In the genomic region with DNA sequence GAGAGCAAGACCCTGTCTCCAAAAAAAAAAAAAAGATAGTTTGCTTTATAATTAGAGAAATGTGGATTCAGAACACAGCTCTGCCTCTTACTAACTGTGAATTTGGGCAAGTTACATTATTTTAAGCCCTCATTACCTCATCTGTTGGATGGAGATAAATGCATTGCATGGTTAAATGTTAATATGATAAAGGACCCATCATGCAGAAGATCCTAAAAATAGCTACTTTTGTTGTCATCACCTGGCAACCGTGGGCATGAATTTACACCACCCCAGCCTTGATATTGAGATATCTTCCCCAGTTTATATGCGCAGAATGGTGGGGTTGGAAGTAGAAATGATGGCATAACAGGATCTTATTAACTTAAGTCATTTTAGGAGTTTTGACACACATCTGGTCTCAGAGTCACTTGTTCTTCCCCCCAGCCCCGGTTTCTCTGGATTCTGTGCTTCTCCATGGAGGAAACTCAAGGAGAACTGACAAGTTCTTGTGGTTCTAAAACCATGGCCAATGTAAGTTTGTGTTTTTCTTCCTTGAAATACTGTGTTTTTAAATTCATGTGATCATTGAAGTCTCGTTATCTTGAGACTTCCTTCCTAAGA, we compare ENCODE assay signal across 1 cellular context.
A peak's percentile ranks its signal among the peaks of the same experiment; 100 is the strongest.
TF ChIP-seq lines count a peak whose summit lies in the region.

No MANE protein-coding gene starts in this region.

TF ChIP-seq in K562, 482 proteins besides CTCF, POLR2A, EP300 and RAD21:
- TF ChIP-seq, protein P1, sequence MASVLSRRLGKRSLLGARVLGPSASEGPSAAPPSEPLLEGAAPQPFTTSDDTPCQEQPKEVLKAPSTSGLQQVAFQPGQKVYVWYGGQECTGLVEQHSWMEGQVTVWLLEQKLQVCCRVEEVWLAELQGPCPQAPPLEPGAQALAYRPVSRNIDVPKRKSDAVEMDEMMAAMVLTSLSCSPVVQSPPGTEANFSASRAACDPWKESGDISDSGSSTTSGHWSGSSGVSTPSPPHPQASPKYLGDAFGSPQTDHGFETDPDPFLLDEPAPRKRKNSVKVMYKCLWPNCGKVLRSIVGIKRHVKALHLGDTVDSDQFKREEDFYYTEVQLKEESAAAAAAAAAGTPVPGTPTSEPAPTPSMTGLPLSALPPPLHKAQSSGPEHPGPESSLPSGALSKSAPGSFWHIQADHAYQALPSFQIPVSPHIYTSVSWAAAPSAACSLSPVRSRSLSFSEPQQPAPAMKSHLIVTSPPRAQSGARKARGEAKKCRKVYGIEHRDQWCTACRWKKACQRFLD (CRISPR knock-in tag; IDR thresholded peaks at IDR 0.05) = 0 out of 2 replicates have a peak, but pooled peaks have one; percentile 1
- peak; percentile 46; the same call in 1 of the 2 replicates for TF ChIP-seq TEAD4 (IDR thresholded peaks at IDR 0.05; ENCODE audit: low read length)
- TF ChIP-seq TEAD4 (CRISPR knock-in tag; IDR thresholded peaks at IDR 0.05; ENCODE audit: borderline replicate concordance) = no peak
- no peak for TF ChIP-seq CEBPG (CRISPR knock-in tag; IDR thresholded peaks at IDR 0.05)
- TF ChIP-seq CEBPG (tag; conservative IDR thresholded peaks at IDR 0.05 in 1 of 2, IDR thresholded peaks at IDR 0.05 in 1 of 2) = peak in 1 of 2 experiments; percentile 75; a peak in 2 of 4 replicates
- peak; percentile 53; the same call in 1 of the 2 replicates for TF ChIP-seq GTF2E2 (tag; IDR thresholded peaks at IDR 0.05)
- TF ChIP-seq ZKSCAN8 (CRISPR knock-in tag; IDR thresholded peaks at IDR 0.05) = 0 out of 2 replicates have a peak, but pooled peaks have one; percentile 1
- TF ChIP-seq, protein P2, sequence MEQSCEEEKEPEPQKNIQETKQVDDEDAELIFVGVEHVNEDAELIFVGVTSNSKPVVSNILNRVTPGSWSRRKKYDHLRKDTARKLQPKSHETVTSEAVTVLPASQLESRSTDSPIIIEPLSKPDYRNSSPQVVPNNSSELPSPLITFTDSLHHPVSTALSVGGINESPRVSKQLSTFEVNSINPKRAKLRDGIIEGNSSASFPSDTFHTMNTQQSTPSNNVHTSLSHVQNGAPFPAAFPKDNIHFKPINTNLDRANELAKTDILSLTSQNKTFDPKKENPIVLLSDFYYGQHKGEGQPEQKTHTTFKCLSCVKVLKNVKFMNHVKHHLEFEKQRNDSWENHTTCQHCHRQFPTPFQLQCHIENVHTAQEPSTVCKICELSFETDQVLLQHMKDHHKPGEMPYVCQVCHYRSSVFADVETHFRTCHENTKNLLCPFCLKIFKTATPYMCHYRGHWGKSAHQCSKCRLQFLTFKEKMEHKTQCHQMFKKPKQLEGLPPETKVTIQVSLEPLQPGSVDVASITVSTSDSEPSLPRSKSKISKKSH (CRISPR knock-in tag; IDR thresholded peaks at IDR 0.05) = no peak
- TF ChIP-seq MEIS2 (IDR thresholded peaks at IDR 0.05; ENCODE audit: partially characterized antibody) = peak; percentile 18
- peak; percentile 85 for TF ChIP-seq MEF2D (tag; conservative IDR thresholded peaks at IDR 0.05; ENCODE audit: low read depth)
- no peak for TF ChIP-seq ZSCAN32 (CRISPR knock-in tag; IDR thresholded peaks at IDR 0.05)
- TF ChIP-seq, protein P3, sequence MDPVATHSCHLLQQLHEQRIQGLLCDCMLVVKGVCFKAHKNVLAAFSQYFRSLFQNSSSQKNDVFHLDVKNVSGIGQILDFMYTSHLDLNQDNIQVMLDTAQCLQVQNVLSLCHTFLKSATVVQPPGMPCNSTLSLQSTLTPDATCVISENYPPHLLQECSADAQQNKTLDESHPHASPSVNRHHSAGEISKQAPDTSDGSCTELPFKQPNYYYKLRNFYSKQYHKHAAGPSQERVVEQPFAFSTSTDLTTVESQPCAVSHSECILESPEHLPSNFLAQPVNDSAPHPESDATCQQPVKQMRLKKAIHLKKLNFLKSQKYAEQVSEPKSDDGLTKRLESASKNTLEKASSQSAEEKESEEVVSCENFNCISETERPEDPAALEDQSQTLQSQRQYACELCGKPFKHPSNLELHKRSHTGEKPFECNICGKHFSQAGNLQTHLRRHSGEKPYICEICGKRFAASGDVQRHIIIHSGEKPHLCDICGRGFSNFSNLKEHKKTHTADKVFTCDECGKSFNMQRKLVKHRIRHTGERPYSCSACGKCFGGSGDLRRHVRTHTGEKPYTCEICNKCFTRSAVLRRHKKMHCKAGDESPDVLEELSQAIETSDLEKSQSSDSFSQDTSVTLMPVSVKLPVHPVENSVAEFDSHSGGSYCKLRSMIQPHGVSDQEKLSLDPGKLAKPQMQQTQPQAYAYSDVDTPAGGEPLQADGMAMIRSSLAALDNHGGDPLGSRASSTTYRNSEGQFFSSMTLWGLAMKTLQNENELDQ (CRISPR knock-in tag; IDR thresholded peaks at IDR 0.05; ENCODE audit: borderline replicate concordance) = no peak
- TF ChIP-seq LEF1 (IDR thresholded peaks at IDR 0.05) = peak; percentile 52; the same call in 1 of the 2 replicates
- peak; percentile 84; the same call in 1 of the 2 replicates for TF ChIP-seq MEF2A (IDR thresholded peaks at IDR 0.05; ENCODE audit: control insufficient read depth, low read depth, low read length)
- peak; percentile 20; the same call in 1 of the 2 replicates for TF ChIP-seq LCOR (CRISPR knock-in tag; IDR thresholded peaks at IDR 0.05)
- peak; percentile 74 for TF ChIP-seq RBBP5 (IDR thresholded peaks at IDR 0.05; ENCODE audit: borderline replicate concordance, insufficient read depth, low read length, poor library complexity, severe bottlenecking)
- TF ChIP-seq, protein P4, sequence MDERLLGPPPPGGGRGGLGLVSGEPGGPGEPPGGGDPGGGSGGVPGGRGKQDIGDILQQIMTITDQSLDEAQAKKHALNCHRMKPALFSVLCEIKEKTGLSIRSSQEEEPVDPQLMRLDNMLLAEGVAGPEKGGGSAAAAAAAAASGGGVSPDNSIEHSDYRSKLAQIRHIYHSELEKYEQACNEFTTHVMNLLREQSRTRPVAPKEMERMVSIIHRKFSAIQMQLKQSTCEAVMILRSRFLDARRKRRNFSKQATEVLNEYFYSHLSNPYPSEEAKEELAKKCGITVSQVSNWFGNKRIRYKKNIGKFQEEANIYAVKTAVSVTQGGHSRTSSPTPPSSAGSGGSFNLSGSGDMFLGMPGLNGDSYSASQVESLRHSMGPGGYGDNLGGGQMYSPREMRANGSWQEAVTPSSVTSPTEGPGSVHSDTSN (CRISPR knock-in tag; IDR thresholded peaks at IDR 0.05; ENCODE audit: low read depth) = no peak
- TF ChIP-seq, protein P4 (tag; conservative IDR thresholded peaks at IDR 0.05; ENCODE audit: low read depth) = 0 out of 2 replicates have a peak, but pooled peaks have one; percentile 13
- 0 out of 2 replicates have a peak, but pooled peaks have one; percentile 14 for TF ChIP-seq ZNF644 (tag; IDR thresholded peaks at IDR 0.05; ENCODE audit: low read depth)
- TF ChIP-seq, protein P5, sequence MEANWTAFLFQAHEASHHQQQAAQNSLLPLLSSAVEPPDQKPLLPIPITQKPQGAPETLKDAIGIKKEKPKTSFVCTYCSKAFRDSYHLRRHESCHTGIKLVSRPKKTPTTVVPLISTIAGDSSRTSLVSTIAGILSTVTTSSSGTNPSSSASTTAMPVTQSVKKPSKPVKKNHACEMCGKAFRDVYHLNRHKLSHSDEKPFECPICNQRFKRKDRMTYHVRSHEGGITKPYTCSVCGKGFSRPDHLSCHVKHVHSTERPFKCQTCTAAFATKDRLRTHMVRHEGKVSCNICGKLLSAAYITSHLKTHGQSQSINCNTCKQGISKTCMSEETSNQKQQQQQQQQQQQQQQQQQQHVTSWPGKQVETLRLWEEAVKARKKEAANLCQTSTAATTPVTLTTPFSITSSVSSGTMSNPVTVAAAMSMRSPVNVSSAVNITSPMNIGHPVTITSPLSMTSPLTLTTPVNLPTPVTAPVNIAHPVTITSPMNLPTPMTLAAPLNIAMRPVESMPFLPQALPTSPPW (CRISPR knock-in tag; IDR thresholded peaks at IDR 0.05) = peak; percentile 33; the same call in 1 of the 2 replicates
- no peak for TF ChIP-seq CBX3 (IDR thresholded peaks at IDR 0.05; ENCODE audit: borderline replicate concordance in 1 of 2, low read length in 2 of 2)
- peak; percentile 23; the same call in 1 of the 2 replicates for TF ChIP-seq NCOR1 (IDR thresholded peaks at IDR 0.05)
- TF ChIP-seq ZNF584 (CRISPR knock-in tag; IDR thresholded peaks at IDR 0.05; ENCODE audit: low read depth) = no peak
- TF ChIP-seq, protein P6, sequence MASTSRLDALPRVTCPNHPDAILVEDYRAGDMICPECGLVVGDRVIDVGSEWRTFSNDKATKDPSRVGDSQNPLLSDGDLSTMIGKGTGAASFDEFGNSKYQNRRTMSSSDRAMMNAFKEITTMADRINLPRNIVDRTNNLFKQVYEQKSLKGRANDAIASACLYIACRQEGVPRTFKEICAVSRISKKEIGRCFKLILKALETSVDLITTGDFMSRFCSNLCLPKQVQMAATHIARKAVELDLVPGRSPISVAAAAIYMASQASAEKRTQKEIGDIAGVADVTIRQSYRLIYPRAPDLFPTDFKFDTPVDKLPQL (IDR thresholded peaks at IDR 0.05; ENCODE audit: extremely low read depth, insufficient read length) = no peak
- TF ChIP-seq ATF7 (IDR thresholded peaks at IDR 0.05) = no peak
- TF ChIP-seq TAL1 (IDR thresholded peaks at IDR 0.05) = 0 out of 2 replicates have a peak, but pooled peaks have one; percentile 19
- peak; percentile 61 for TF ChIP-seq TCF3 (CRISPR knock-in tag; IDR thresholded peaks at IDR 0.05)
- TF ChIP-seq CBFA2T3 (IDR thresholded peaks at IDR 0.05) = peak; percentile 32
- TF ChIP-seq TRIM24 (IDR thresholded peaks at IDR 0.05) = no peak
